16 cellular contexts compared by ENCODE assay signal in genomic region chr1:18232052-18232451, GRCh38.
DNase-seq lines count a peak whose midpoint lies in the region; ATAC-seq and TF ChIP-seq lines count a peak whose summit lies in the region.
"Had no signal": no experiment of that assay in that cellular context is flagged by ENCODE, and none has a peak within 500 bp of the region (broad histone marks: within the 10 kb centered on the region; RNA-seq: fewer than 3 reads in every experiment).

No MANE protein-coding gene starts in this region.

- H3K4me3 Mint-ChIP-seq in MCF 10A (ENCODE audit: unreplicated experiment) (no peak overlapping the region), osteocyte (ENCODE audit: unreplicated experiment) (no peak overlapping the region)
- H3K4me3 Mint-ChIP-seq: activated CD4-positive, alpha-beta memory T cell treated with anti-CD3 and anti-CD28 coated beads for 36 hours; memory B cell had no signal

- no peak for TF ChIP-seq POLR2A in breast epithelium (IDR thresholded peaks at IDR 0.05)

- intact Hi-C loops in MCF 10A (cut with micrococcal nuclease) (no loop called here), breast epithelium (cut with DNase I; ENCODE audit: low total_unique reads) (no loop called here), OCI-LY7 (cut with micrococcal nuclease; ENCODE audit: unreplicated experiment) (loop anchor here (5.0 kb wide), 1 partner anchor 50 kb away; no protein-coding TSS in a partner anchor), upper lobe of right lung (cut with DNase I) (no loop called here), aorta (cut with DNase I) (no loop called here)

- TF ChIP-seq CTCF in MCF 10A (IDR thresholded peaks at IDR 0.05; ENCODE audit: unreplicated experiment) = peak; percentile 29
- no peak for TF ChIP-seq CTCF in breast epithelium (IDR thresholded peaks at IDR 0.05)
- TF ChIP-seq CTCF in OCI-LY7 (conservative IDR thresholded peaks at IDR 0.05; ENCODE audit: low read length) = peak; percentile 76
- TF ChIP-seq CTCF in fibroblast of pulmonary artery (IDR thresholded peaks at IDR 0.05; ENCODE audit: low read length, missing control alignments) = peak; percentile 30
- peak; percentile 32 for TF ChIP-seq CTCF in upper lobe of right lung (IDR thresholded peaks at IDR 0.05)
- TF ChIP-seq CTCF in osteocyte (IDR thresholded peaks at IDR 0.05) = no peak

- H3K9me3 Mint-ChIP-seq in MCF 10A (ENCODE audit: unreplicated experiment) = no peaks in the 10 kb centered on the region
- peaks cover 15% of the 10 kb centered on the region for H3K9me3 Mint-ChIP-seq in osteocyte (ENCODE audit: unreplicated experiment)

- CTCF ChIA-PET in MCF 10A (lab: Yijun Ruan, JAX) (no interaction called here), OCI-LY7 (lab: Charles Lee; ENCODE audit: unreplicated experiment) (interaction anchor here (0.5 to 1.4 kb wide), 3 partner anchors 10 to 278 kb away, joined by 3 to 4 read pairs (median 3); no protein-coding TSS in a partner anchor)

- POLR2A ChIA-PET in MCF 10A (lab: Yijun Ruan, JAX) (no interaction called here), OCI-LY7 (lab: Charles Lee) (no interaction called here)

- BruUV-seq in MCF 10A (replicated peaks; lab: Mats Ljungman, UMichigan) (no TSS peak), OCI-LY7 (replicated peaks; lab: Mats Ljungman, UMichigan) (no TSS peak)

- H3K36me3 Mint-ChIP-seq in MCF 10A (ENCODE audit: insufficient read depth, unreplicated experiment) = no peaks in the 10 kb centered on the region
- H3K36me3 Mint-ChIP-seq in osteocyte (ENCODE audit: unreplicated experiment) = no peaks in the 10 kb centered on the region
- H3K36me3 Mint-ChIP-seq: memory B cell had no signal

- H3K4me1 Mint-ChIP-seq in MCF 10A (ENCODE audit: insufficient read depth, unreplicated experiment) (no peaks in the 10 kb centered on the region), osteocyte (ENCODE audit: unreplicated experiment) (no peaks in the 10 kb centered on the region)
- H3K4me1 Mint-ChIP-seq: memory B cell had no signal

- no peak overlapping the region for H3K4me2 ChIP-seq in OCI-LY7 (ENCODE audit: low read length)
- H3K4me2 ChIP-seq: A549 had no signal

- H3K79me2 ChIP-seq in OCI-LY7 (ENCODE audit: insufficient read depth, low read depth, low read length) = no peaks in the 10 kb centered on the region
- H3K79me2 ChIP-seq: parathyroid adenoma had no signal

- H3K9me3 ChIP-seq in breast epithelium = peaks cover 5 to 13% of the 10 kb centered on the region in 2 donors
- H3K9me3 ChIP-seq in OCI-LY7 (ENCODE audit: low read length) = peaks cover 20% of the 10 kb centered on the region
- H3K9me3 ChIP-seq in upper lobe of right lung = peaks cover 4% of the 10 kb centered on the region
- peaks cover 11% of the 10 kb centered on the region for H3K9me3 ChIP-seq in aorta (ENCODE audit: control insufficient read depth, low read length)
- H3K9me3 ChIP-seq: A549 had no signal

- H3K27me3 Mint-ChIP-seq in MCF 10A (ENCODE audit: insufficient read depth, unreplicated experiment) (peaks cover 11% of the 10 kb centered on the region), osteocyte (ENCODE audit: unreplicated experiment) (no peaks in the 10 kb centered on the region)

- no peaks in the 10 kb centered on the region for H3K9me2 ChIP-seq in OCI-LY7 (ENCODE audit: insufficient read depth, low read length)

- no peak overlapping the region for H3K4me3 ChIP-seq in breast epithelium
- H3K4me3 ChIP-seq in OCI-LY7 (ENCODE audit: low read depth, low read length, poor library complexity, severe bottlenecking) = no peak overlapping the region
- H3K4me3 ChIP-seq in fibroblast of pulmonary artery (replicated peaks; ENCODE audit: low read depth, low read length) = no peak overlapping the region
- H3K4me3 ChIP-seq in upper lobe of right lung = no peak overlapping the region
- H3K4me3 ChIP-seq in aorta (ENCODE audit: low read length in 2 of 2) = no peak overlapping the region
- H3K4me3 ChIP-seq: A549, tibial nerve had no signal

- 98 to 100% methylated on average over 1 of the region's 1 CpG for WGBS in aorta, 2 donors

- no peaks in the 10 kb centered on the region for H4K20me1 ChIP-seq in OCI-LY7 (ENCODE audit: insufficient read depth, low read length)

- no peaks in the 10 kb centered on the region for H3K4me1 ChIP-seq in breast epithelium
- no peaks in the 10 kb centered on the region for H3K4me1 ChIP-seq in OCI-LY7 (ENCODE audit: insufficient read depth, low read length, poor library complexity, severe bottlenecking)
- H3K4me1 ChIP-seq in upper lobe of right lung = no peaks in the 10 kb centered on the region
- no peaks in the 10 kb centered on the region for H3K4me1 ChIP-seq in aorta (ENCODE audit: control insufficient read depth in 1 of 2, insufficient read depth in 2 of 2, low read length in 2 of 2)
- H3K4me1 ChIP-seq: A549, parathyroid adenoma, tibial nerve had no signal

- DNase-seq in MCF 10A (ENCODE audit: unreplicated experiment) (no peak), breast epithelium (ENCODE audit: low spot score in 2 of 2) (no peak), OCI-LY7 (ENCODE audit: low spot score) (no peak), fibroblast of pulmonary artery (ENCODE audit: low read depth) (no peak), upper lobe of right lung (no peak), osteocyte (ENCODE audit: extremely low spot score, unreplicated experiment) (no peak), aorta (no peak)
- DNase-seq: activated CD4-positive, alpha-beta memory T cell treated with anti-CD3 and anti-CD28 coated beads for 36 hours; NCI-H187 had no signal

- no peak overlapping the region for H3K27ac Mint-ChIP-seq in MCF 10A (ENCODE audit: low read depth, unreplicated experiment)
- no peak overlapping the region for H3K27ac Mint-ChIP-seq in osteocyte (ENCODE audit: unreplicated experiment)
- H3K27ac Mint-ChIP-seq: activated CD4-positive, alpha-beta memory T cell treated with anti-CD3 and anti-CD28 coated beads for 36 hours; memory B cell had no signal

- no peak overlapping the region for H2AFZ ChIP-seq in OCI-LY7 (ENCODE audit: low read length)
- H2AFZ ChIP-seq: parathyroid adenoma had no signal

- ATAC-seq in upper lobe of right lung = no peak
- no peak for ATAC-seq in GM21423 (IDR thresholded peaks at IDR 0.05; ENCODE audit: unreplicated experiment)
- no peak for ATAC-seq in aorta (ENCODE audit: low FRiP score)
- ATAC-seq: A549, Right ventricle myocardium inferior had no signal

- H3K27me3 ChIP-seq in breast epithelium (peaks cover 0 to 14% of the 10 kb centered on the region in 2 donors), upper lobe of right lung (peaks cover 25% of the 10 kb centered on the region), aorta (ENCODE audit: control insufficient read depth in 1 of 2, insufficient read depth in 2 of 2, low read length in 1 of 2) (no peaks in the 10 kb centered on the region)
- H3K27me3 ChIP-seq: tibial nerve had no signal

- H3K27ac ChIP-seq in breast epithelium (no peak overlapping the region), OCI-LY7 (ENCODE audit: low read depth, low read length, poor library complexity, severe bottlenecking) (no peak overlapping the region), upper lobe of right lung (no peak overlapping the region), aorta (ENCODE audit: low read depth in 1 of 2, low read length in 2 of 2) (no peak overlapping the region)
- H3K27ac ChIP-seq: A549, epithelial cell of prostate, parathyroid adenoma, tibial nerve had no signal

- H3K36me3 ChIP-seq in breast epithelium (no peaks in the 10 kb centered on the region), OCI-LY7 (ENCODE audit: insufficient read depth, low read length) (no peaks in the 10 kb centered on the region; the same call in 1 of the 2 replicates), upper lobe of right lung (no peaks in the 10 kb centered on the region), aorta (ENCODE audit: control insufficient read depth in 1 of 2, insufficient read depth in 2 of 2, low read length in 1 of 2) (no peaks in the 10 kb centered on the region)
- H3K36me3 ChIP-seq: tibial nerve had no signal

Comparison
In these comparisons a context has a peak if more than half of its experiments do, and no peak if none do; other contexts are left out.
1. CTCF ChIP-seq: peak in MCF 10A (single experiment), OCI-LY7 (single experiment), fibroblast of pulmonary artery (single experiment) and upper lobe of right lung (single experiment); none in breast epithelium (0 of 3) and osteocyte (single experiment).